15 cellular contexts compared by ENCODE assay signal in the genomic region with DNA sequence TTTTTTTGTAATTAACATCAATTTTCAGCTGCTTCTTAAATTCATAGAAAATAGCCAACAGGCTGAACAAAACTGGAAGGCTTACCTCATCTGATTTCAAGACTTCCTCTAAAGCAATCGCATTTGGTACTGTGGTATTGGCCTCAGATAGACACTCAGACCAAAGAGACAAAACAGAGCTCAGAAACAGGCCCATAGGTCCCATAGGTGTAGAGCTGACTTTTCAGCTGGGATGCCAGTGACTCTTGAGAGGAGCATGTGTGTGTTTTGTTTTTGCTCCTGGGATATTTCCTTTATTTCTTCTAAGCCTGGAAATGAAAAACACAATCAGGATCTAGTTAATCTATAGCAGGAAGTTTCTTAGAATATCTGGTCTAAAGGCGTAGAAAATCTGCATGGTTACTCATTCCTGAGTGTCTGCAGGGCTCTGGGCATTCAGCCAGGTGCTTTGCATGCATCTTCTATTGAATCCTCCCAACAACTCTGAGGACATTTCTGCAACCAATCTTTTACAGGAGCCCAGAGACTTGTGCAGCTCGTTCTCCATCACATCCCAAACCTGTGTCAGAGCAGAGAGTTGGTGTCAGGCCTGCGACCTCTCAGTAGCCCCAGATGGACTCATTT.
DNase-seq lines count a peak whose midpoint lies in the region; ATAC-seq, FAIRE-seq and TF ChIP-seq lines count a peak whose summit lies in the region.
"Had no signal": no experiment of that assay in that cellular context is flagged by ENCODE, and none has a peak within 500 bp of the region (broad histone marks: within the 10 kb centered on the region; RNA-seq: fewer than 3 reads in every experiment).

No MANE protein-coding gene starts in this region.

- TF ChIP-seq CTCF in endothelial cell of umbilical vein (IDR thresholded peaks at IDR 0.05; ENCODE audit: extremely low read depth in 1 of 2, insufficient read depth in 1 of 2, low read depth in 1 of 2, low read length in 2 of 2) (no peak), glutamatergic neuron (IDR thresholded peaks at IDR 0.05; ENCODE audit: partially characterized antibody, unreplicated experiment) (no peak)

- no peak overlapping the region for H2AFZ ChIP-seq in endothelial cell of umbilical vein (ENCODE audit: low read depth, low read length)
- H2AFZ ChIP-seq: GM23338 had no signal

- no peak overlapping the region for H3K4me3 Mint-ChIP-seq in glutamatergic neuron (ENCODE audit: unreplicated experiment)
- H3K4me3 Mint-ChIP-seq: effector memory CD8-positive, alpha-beta T cell; GM23338 had no signal

- H3K27me3 Mint-ChIP-seq in glutamatergic neuron (ENCODE audit: unreplicated experiment), result peaks cover 2% of the 10 kb centered on the region

- H3K27me3 ChIP-seq in endothelial cell of umbilical vein (ENCODE audit: control insufficient read depth in 2 of 2, insufficient read depth in 2 of 2, low read length in 2 of 2), result peaks cover 0 to 2% of the 10 kb centered on the region in 2 experiments

- no peaks in the 10 kb centered on the region for H3K9me3 Mint-ChIP-seq in glutamatergic neuron (ENCODE audit: unreplicated experiment)
- H3K9me3 Mint-ChIP-seq: effector memory CD8-positive, alpha-beta T cell had no signal

- H3K4me3 ChIP-seq in endothelial cell of umbilical vein (replicated peaks in 1 of 3; ENCODE audit: insufficient read depth in 1 of 3, low read depth in 1 of 3, low read length in 3 of 3), result no peak overlapping the region
- H3K4me3 ChIP-seq: GM23338, suprapubic skin had no signal

- H3K4me2 ChIP-seq in endothelial cell of umbilical vein (ENCODE audit: insufficient read depth, low read length), result no peak overlapping the region
- H3K4me2 ChIP-seq: GM23338 had no signal

- POLR2A ChIA-PET in endothelial cell of umbilical vein (lab: Charles Lee), result no interaction called here

- no peak overlapping the region for H3K27ac Mint-ChIP-seq in glutamatergic neuron (ENCODE audit: unreplicated experiment)
- H3K27ac Mint-ChIP-seq: effector memory CD8-positive, alpha-beta T cell; GM23338 had no signal

- DNase-seq in EL (peak; percentile 83), NAMALWA (ENCODE audit: low spot score) (peak; percentile 20), endothelial cell of umbilical vein (ENCODE audit: low read depth, low spot score) (peak; percentile 37), myocyte (ENCODE audit: low read depth) (peak; percentile 21), sciatic nerve (ENCODE audit: low spot score) (no peak), glutamatergic neuron (no peak)
- DNase-seq: activated CD4-positive, alpha-beta T cell treated with anti-CD3 and anti-CD28 coated beads for 48 hours; activated naive CD4-positive, alpha-beta T cell treated with Interleukin-2 at 50 U/mL for 16 hours; effector memory CD8-positive, alpha-beta T cell; left cardiac atrium; NCI-H510A; nucleus accumbens had no signal

- H3K4me1 ChIP-seq in endothelial cell of umbilical vein (ENCODE audit: control insufficient read depth, extremely low read depth, insufficient read depth, low read length), result no peaks in the 10 kb centered on the region
- H3K4me1 ChIP-seq: suprapubic skin had no signal

- no peaks in the 10 kb centered on the region for H3K9me3 ChIP-seq in endothelial cell of umbilical vein (replicated peaks; ENCODE audit: control insufficient read depth, insufficient read depth, low read length)
- H3K9me3 ChIP-seq: suprapubic skin had no signal

- H4K20me1 ChIP-seq in endothelial cell of umbilical vein (replicated peaks; ENCODE audit: control insufficient read depth, extremely low read depth, insufficient read depth, low read length), result no peaks in the 10 kb centered on the region

- no peak overlapping the region for H3K9ac ChIP-seq in endothelial cell of umbilical vein (replicated peaks; ENCODE audit: extremely low read depth, insufficient read depth, low read length)

- BruUV-seq in endothelial cell of umbilical vein (replicated peaks; lab: Mats Ljungman, UMichigan), result no TSS peak

- H3K36me3 ChIP-seq in endothelial cell of umbilical vein (ENCODE audit: control insufficient read depth in 2 of 2, extremely low read depth in 1 of 2, insufficient read depth in 2 of 2, low read length in 2 of 2), result no peaks in the 10 kb centered on the region
- H3K36me3 ChIP-seq: suprapubic skin had no signal

- ATAC-seq in HG02973 (IDR thresholded peaks at IDR 0.05; ENCODE audit: unreplicated experiment) (no peak), sciatic nerve (no peak)
- ATAC-seq: effector memory CD8-positive, alpha-beta T cell; GM23338; left cardiac atrium had no signal

- H3K4me1 Mint-ChIP-seq in glutamatergic neuron (ENCODE audit: low read depth, unreplicated experiment), result peaks cover 5% of the 10 kb centered on the region

- H3K9me1 ChIP-seq in endothelial cell of umbilical vein (replicated peaks; ENCODE audit: control insufficient read depth, extremely low read depth, insufficient read depth, low read length), result no peaks in the 10 kb centered on the region

- peak; percentile 74 for FAIRE-seq in endothelial cell of umbilical vein (lab: Jason Lieb, UNC)

- H3K79me2 ChIP-seq in endothelial cell of umbilical vein (ENCODE audit: control insufficient read depth, insufficient read depth, low read length), result no peaks in the 10 kb centered on the region

- dilution Hi-C loops in endothelial cell of umbilical vein (cut with MboI; ENCODE audit: extremely low pct_ligation_motif_present, low sequenced_read_pairs), result no loop called here

- no peak for TF ChIP-seq POLR2A in endothelial cell of umbilical vein (IDR thresholded peaks at IDR 0.05; ENCODE audit: low read depth, low read length)

- H3K36me3 Mint-ChIP-seq in glutamatergic neuron (ENCODE audit: unreplicated experiment), result peaks cover 10% of the 10 kb centered on the region

- intact Hi-C loops in endothelial cell of umbilical vein (cut with micrococcal nuclease), result no loop called here
- intact Hi-C loops in sciatic nerve (cut with DNase I), result no loop called here

- CTCF ChIA-PET in endothelial cell of umbilical vein (lab: Charles Lee), result no interaction called here

- H3K27ac ChIP-seq in endothelial cell of umbilical vein (ENCODE audit: insufficient read depth, low read depth, low read length), result no peak overlapping the region
- H3K27ac ChIP-seq: suprapubic skin had no signal

TF ChIP-seq in endothelial cell of umbilical vein, 7 proteins besides CTCF, POLR2A, EP300 and RAD21:
- TF ChIP-seq EZH2 (IDR thresholded peaks at IDR 0.05; ENCODE audit: borderline replicate concordance, low read depth, low read length, severe bottlenecking) (no peak), GATA2 (IDR thresholded peaks at IDR 0.05; ENCODE audit: insufficient read depth, insufficient read length, low read depth, low read length) (no peak)

Comparison
In these comparisons a context has a peak if more than half of its experiments do, and no peak if none do; other contexts are left out.
1. DNase-seq: peak in EL (single experiment), NAMALWA (single experiment), endothelial cell of umbilical vein (single experiment) and myocyte (single experiment); none in sciatic nerve (single experiment) and glutamatergic neuron (single experiment).